Comparison of ENCODE assay signal across 26 cellular contexts in genomic region chr12:76238688-76239087, GRCh38.
"Had no signal": no experiment of that assay in that cellular context is flagged by ENCODE, and none has a peak within 500 bp of the region (broad histone marks: within the 10 kb centered on the region; RNA-seq: fewer than 3 reads in every experiment).

No MANE protein-coding gene starts in this region.

- H3K4me1 ChIP-seq: adrenal gland had no signal

- DNase-seq: activated CD4-positive, alpha-beta memory T cell treated with anti-CD3 and anti-CD28 coated beads for 36 hours; activated CD4-positive, alpha-beta T cell treated with anti-CD3 and anti-CD28 coated beads, Interleukin-2, amount 10 ng/mL, durations not matched to agents 7 days and 5 days; activated CD4-positive, CD25-positive, alpha-beta regulatory T cell treated with anti-CD3 and anti-CD28 coated beads, Interleukin-2, amount 50 U/mL, for 72 hours; activated CD8-positive, alpha-beta memory T cell treated with anti-CD3 and anti-CD28 coated beads for 24 hours; activated gamma-delta T cell; activated naive CD4-positive, alpha-beta T cell treated with anti-CD3 and anti-CD28 coated beads, Interleukin-2, amount 10 ng/mL, durations not matched to agents 7 days and 5 days; activated naive CD8-positive, alpha-beta T cell treated with anti-CD3 and anti-CD28 coated beads, Interleukin-2, amount 10 ng/mL, durations not matched to agents 7 days and 5 days; activated T-cell treated with anti-CD3 and anti-CD28 coated beads for 4 hours; activated T-cell treated with anti-CD3 and anti-CD28 coated beads, Interleukin-2, amount 50 U/mL, for 48 hours; adrenal gland; anterior cingulate cortex; central memory CD4-positive, alpha-beta T cell; MM.1S; NCI-H1105; NCI-H1436; NCI-H1694 treated with DMSO at 0.1 percent for 48 hours; NCI-H2029 treated with DMSO at 0.1 percent for 48 hours; NCI-H345; NCI-H510A; NCI-H526 treated with DMSO at 0.1 percent for 48 hours; NCI-H82; NK-92 treated with Interleukin-12 subunit alpha and Interleukin-12 subunit beta, amount 100 ng/mL, for 24 hours; OCI-M1; SHP77 treated with DMSO at 0.1 percent for 48 hours had no signal

- H3K9me3 ChIP-seq: adrenal gland had no signal

- H3K4me3 Mint-ChIP-seq: activated CD4-positive, alpha-beta memory T cell treated with anti-CD3 and anti-CD28 coated beads for 36 hours; activated CD4-positive, alpha-beta T cell treated with anti-CD3 and anti-CD28 coated beads, Interleukin-2, amount 10 ng/mL, durations not matched to agents 7 days and 5 days; activated naive CD4-positive, alpha-beta T cell treated with anti-CD3 and anti-CD28 coated beads, Interleukin-2, amount 10 ng/mL, durations not matched to agents 7 days and 5 days; activated naive CD8-positive, alpha-beta T cell treated with anti-CD3 and anti-CD28 coated beads, Interleukin-2, amount 10 ng/mL, durations not matched to agents 7 days and 5 days; activated T-helper 17 cell treated with anti-CD3 and anti-CD28 coated beads, Interleukin-2, amount 50 U/mL, for 72 hours; T-helper 1 cell treated with Interleukin-12 subunit alpha and Interleukin-12 subunit beta and Interleukin-4 antibody, amounts not matched to agents 30 μg/mL and 1 μg/mL, for 36 hours had no signal

- H3K27ac ChIP-seq: adrenal gland had no signal

- H3K27me3 ChIP-seq: adrenal gland had no signal

- H3K36me3 ChIP-seq: adrenal gland had no signal

- H3K4me3 ChIP-seq: adrenal gland had no signal

- H3K27me3 Mint-ChIP-seq: activated CD4-positive, alpha-beta memory T cell treated with anti-CD3 and anti-CD28 coated beads for 36 hours; activated CD4-positive, alpha-beta T cell treated with anti-CD3 and anti-CD28 coated beads, Interleukin-2, amount 10 ng/mL, durations not matched to agents 7 days and 5 days; activated naive CD4-positive, alpha-beta T cell treated with anti-CD3 and anti-CD28 coated beads, Interleukin-2, amount 10 ng/mL, durations not matched to agents 7 days and 5 days had no signal

- H3K36me3 Mint-ChIP-seq: activated CD4-positive, alpha-beta memory T cell treated with anti-CD3 and anti-CD28 coated beads for 36 hours; activated naive CD4-positive, alpha-beta T cell treated with anti-CD3 and anti-CD28 coated beads, Interleukin-2, amount 10 ng/mL, durations not matched to agents 7 days and 5 days; activated naive CD8-positive, alpha-beta T cell treated with anti-CD3 and anti-CD28 coated beads, Interleukin-2, amount 10 ng/mL, durations not matched to agents 7 days and 5 days had no signal

- H3K4me1 Mint-ChIP-seq: activated CD4-positive, alpha-beta T cell treated with anti-CD3 and anti-CD28 coated beads, Interleukin-2, amount 10 ng/mL, durations not matched to agents 7 days and 5 days; activated naive CD4-positive, alpha-beta T cell treated with anti-CD3 and anti-CD28 coated beads, Interleukin-2, amount 10 ng/mL, durations not matched to agents 7 days and 5 days; activated naive CD8-positive, alpha-beta T cell treated with anti-CD3 and anti-CD28 coated beads, Interleukin-2, amount 10 ng/mL, durations not matched to agents 7 days and 5 days; activated T-helper 17 cell treated with anti-CD3 and anti-CD28 coated beads, Interleukin-2, amount 50 U/mL, for 72 hours had no signal

- H3K27ac Mint-ChIP-seq: activated CD4-positive, alpha-beta memory T cell treated with anti-CD3 and anti-CD28 coated beads for 36 hours; activated CD4-positive, alpha-beta T cell treated with anti-CD3 and anti-CD28 coated beads, Interleukin-2, amount 10 ng/mL, durations not matched to agents 7 days and 5 days; activated naive CD4-positive, alpha-beta T cell treated with anti-CD3 and anti-CD28 coated beads, Interleukin-2, amount 10 ng/mL, durations not matched to agents 7 days and 5 days; activated naive CD8-positive, alpha-beta T cell treated with anti-CD3 and anti-CD28 coated beads, Interleukin-2, amount 10 ng/mL, durations not matched to agents 7 days and 5 days; activated T-helper 17 cell treated with anti-CD3 and anti-CD28 coated beads, Interleukin-2, amount 50 U/mL, for 72 hours; T-helper 1 cell treated with Interleukin-12 subunit alpha and Interleukin-12 subunit beta and Interleukin-4 antibody, amounts not matched to agents 30 μg/mL and 1 μg/mL, for 36 hours had no signal

- H3K9me3 Mint-ChIP-seq: activated CD4-positive, alpha-beta memory T cell treated with anti-CD3 and anti-CD28 coated beads for 36 hours; activated CD4-positive, alpha-beta T cell treated with anti-CD3 and anti-CD28 coated beads, Interleukin-2, amount 10 ng/mL, durations not matched to agents 7 days and 5 days; activated naive CD4-positive, alpha-beta T cell treated with anti-CD3 and anti-CD28 coated beads, Interleukin-2, amount 10 ng/mL, durations not matched to agents 7 days and 5 days; activated naive CD8-positive, alpha-beta T cell treated with anti-CD3 and anti-CD28 coated beads, Interleukin-2, amount 10 ng/mL, durations not matched to agents 7 days and 5 days; activated T-helper 17 cell treated with anti-CD3 and anti-CD28 coated beads, Interleukin-2, amount 50 U/mL, for 72 hours; T-helper 1 cell treated with Interleukin-12 subunit alpha and Interleukin-12 subunit beta and Interleukin-4 antibody, amounts not matched to agents 30 μg/mL and 1 μg/mL, for 36 hours had no signal
